In genomic region chr1:221809101-221810029, GRCh38 we compare ENCODE assay signal across 9 cellular contexts.
DNase-seq lines count a peak whose midpoint lies in the region; ATAC-seq, FAIRE-seq and TF ChIP-seq lines count a peak whose summit lies in the region.
"Had no signal": no experiment of that assay in that cellular context is flagged by ENCODE, and none has a peak within 500 bp of the region (broad histone marks: within the 10 kb centered on the region; RNA-seq: fewer than 3 reads in every experiment).

No MANE protein-coding gene starts in this region.

- H2BK5ac ChIP-seq in mesenchymal stem cell (ENCODE audit: low read depth, low read length, poor library complexity, severe bottlenecking): peak overlapping the region; percentile 1

- no peak overlapping the region for H2BK120ac ChIP-seq in mesenchymal stem cell (ENCODE audit: low read depth, low read length)

- H3K4me3 ChIP-seq in mesenchymal stem cell (ENCODE audit: insufficient read depth in 1 of 2, low read depth in 1 of 2, low read length in 2 of 2) (no peak overlapping the region), left ventricle myocardium inferior (no peak overlapping the region)
- H3K4me3 ChIP-seq: psoas muscle had no signal

- intact Hi-C loops in left ventricle myocardium inferior (cut with micrococcal nuclease): no loop called here

- H3K36me3 ChIP-seq in mesenchymal stem cell (ENCODE audit: control insufficient read depth in 1 of 2, insufficient read depth in 2 of 2, low read depth in 1 of 2, low read length in 2 of 2) (no peaks in the 10 kb centered on the region), left ventricle myocardium inferior (no peaks in the 10 kb centered on the region)

- H3K9me3 ChIP-seq in mesenchymal stem cell (ENCODE audit: control insufficient read depth, low read length) (no peaks in the 10 kb centered on the region), left ventricle myocardium inferior (replicated peaks) (no peaks in the 10 kb centered on the region)
- H3K9me3 ChIP-seq: psoas muscle had no signal

- CTCF ChIA-PET in WTC11 (lab: Charles Lee): no interaction called here

- H3K4me3 Mint-ChIP-seq in WTC11: no peak overlapping the region

- peaks cover 4% of the 10 kb centered on the region for H3K4me1 Mint-ChIP-seq in WTC11

- H3K4me2 ChIP-seq in mesenchymal stem cell (ENCODE audit: low read length, poor library complexity, severe bottlenecking): no peak overlapping the region

- peak overlapping the region in 1 of 2 experiments; percentile 73 for H2BK12ac ChIP-seq in mesenchymal stem cell (ENCODE audit: low read length in 2 of 2)

- H3K4me1 ChIP-seq in mesenchymal stem cell (ENCODE audit: control insufficient read depth, insufficient read depth, low read depth, low read length): peaks cover 2% of the 10 kb centered on the region
- H3K4me1 ChIP-seq in left ventricle myocardium inferior: no peaks in the 10 kb centered on the region
- H3K4me1 ChIP-seq: psoas muscle had no signal

- peak; percentile 60 for FAIRE-seq in RCC 7860 (lab: Jason Lieb, UNC)

- no peaks in the 10 kb centered on the region for H3K79me1 ChIP-seq in mesenchymal stem cell (replicated peaks; ENCODE audit: low read length, poor library complexity, severe bottlenecking)

- peak overlapping the region; percentile 8 for H3K27ac ChIP-seq in mesenchymal stem cell (ENCODE audit: low read length, poor library complexity, severe bottlenecking)
- H3K27ac ChIP-seq in left ventricle myocardium inferior (replicated peaks): no peak overlapping the region
- H3K27ac ChIP-seq: psoas muscle had no signal

- POLR2A ChIA-PET in WTC11 (lab: Charles Lee): no interaction called here

- peak overlapping the region; percentile 13 for H2BK15ac ChIP-seq in mesenchymal stem cell (ENCODE audit: low read depth, poor library complexity, severe bottlenecking)

- peak overlapping the region; percentile 24 to 28 for H3K4ac ChIP-seq in mesenchymal stem cell (ENCODE audit: low read depth in 1 of 2, low read length in 2 of 2)

- H4K8ac ChIP-seq in mesenchymal stem cell (ENCODE audit: low read length): no peak overlapping the region

- 73% methylated on average over 8 of the region's 12 CpGs for WGBS in mesenchymal stem cell

- no peak overlapping the region for H2AFZ ChIP-seq in mesenchymal stem cell (ENCODE audit: low read depth, low read length)

- H3K27ac Mint-ChIP-seq in WTC11: no peak overlapping the region

- H3K9ac ChIP-seq in mesenchymal stem cell (ENCODE audit: low read length): no peak overlapping the region

- peak overlapping the region in 1 of 2 experiments; percentile 19 for H3K18ac ChIP-seq in mesenchymal stem cell (ENCODE audit: low read depth in 1 of 2, low read length in 2 of 2)

- no peaks in the 10 kb centered on the region for H3K36me3 Mint-ChIP-seq in WTC11

- DNase-seq in RCC 7860 (ENCODE audit: low spot score) (peak; percentile 90), mesenchymal stem cell (no peak), left ventricle myocardium inferior (no peak), WTC11 (ENCODE audit: low spot score) (no peak), cerebellar nuclear complex (lab: John Stamatoyannopoulos, UW) (no peak)
- DNase-seq: psoas muscle had no signal

- no peaks in the 10 kb centered on the region for H3K27me3 Mint-ChIP-seq in WTC11 (ENCODE audit: low read depth)

- H2AK5ac ChIP-seq in mesenchymal stem cell (ENCODE audit: low read length, severe bottlenecking): peak overlapping the region; percentile 58

- no peak overlapping the region for H3K23ac ChIP-seq in mesenchymal stem cell (ENCODE audit: low read length in 2 of 2)

- TF ChIP-seq CTCF in left ventricle myocardium inferior (IDR thresholded peaks at IDR 0.05; ENCODE audit: borderline replicate concordance) (no peak), WTC11 (IDR thresholded peaks at IDR 0.05) (no peak)

- H3K9me3 Mint-ChIP-seq in WTC11: no peaks in the 10 kb centered on the region

- no peak overlapping the region for H3K14ac ChIP-seq in mesenchymal stem cell (ENCODE audit: low read length in 2 of 2)

- no peaks in the 10 kb centered on the region for H3K27me3 ChIP-seq in mesenchymal stem cell (ENCODE audit: control insufficient read depth in 1 of 2, insufficient read depth in 1 of 2, low read length in 2 of 2)
- no peaks in the 10 kb centered on the region for H3K27me3 ChIP-seq in left ventricle myocardium inferior (ENCODE audit: low read depth)

- H4K91ac ChIP-seq in mesenchymal stem cell (ENCODE audit: low read length): no peak overlapping the region

- peak; percentile 46 for ATAC-seq in GM18498 (IDR thresholded peaks at IDR 0.05; ENCODE audit: unreplicated experiment)
- peak; percentile 50 for ATAC-seq in HG02870 (IDR thresholded peaks at IDR 0.05; ENCODE audit: unreplicated experiment)
- ATAC-seq in WTC11: no peak
- ATAC-seq: psoas muscle, Right ventricle myocardium inferior had no signal

TF ChIP-seq in WTC11, 78 proteins besides CTCF, POLR2A, EP300 and RAD21 (continues in another document):
- TF ChIP-seq IRF2 (CRISPR knock-in tag; IDR thresholded peaks at IDR 0.05; ENCODE audit: borderline replicate concordance, low read depth) (no peak), JAZF1 (CRISPR knock-in tag; IDR thresholded peaks at IDR 0.05) (no peak), TEAD1 (CRISPR knock-in tag; IDR thresholded peaks at IDR 0.05) (no peak), MAX (CRISPR knock-in tag; IDR thresholded peaks at IDR 0.05) (no peak), ATF2 (CRISPR knock-in tag; IDR thresholded peaks at IDR 0.05; ENCODE audit: borderline replicate concordance, low read depth) (no peak), ATF3 (CRISPR knock-in tag; conservative IDR thresholded peaks at IDR 0.05) (no peak), MXD4 (CRISPR knock-in tag; IDR thresholded peaks at IDR 0.05; ENCODE audit: borderline replicate concordance) (no peak), KAT7 (CRISPR knock-in tag; IDR thresholded peaks at IDR 0.05; ENCODE audit: borderline replicate concordance) (no peak), ZNF512 (CRISPR knock-in tag; IDR thresholded peaks at IDR 0.05; ENCODE audit: borderline replicate concordance) (no peak), NFATC4 (CRISPR knock-in tag; IDR thresholded peaks at IDR 0.05) (no peak), PREB (CRISPR knock-in tag; IDR thresholded peaks at IDR 0.05; ENCODE audit: borderline replicate concordance) (no peak), NR2C2 (CRISPR knock-in tag; IDR thresholded peaks at IDR 0.05) (no peak), ZNF138 (CRISPR knock-in tag; conservative IDR thresholded peaks at IDR 0.05) (no peak), ZBTB43 (CRISPR knock-in tag; IDR thresholded peaks at IDR 0.05) (no peak), FOXJ3 (CRISPR knock-in tag; IDR thresholded peaks at IDR 0.05; ENCODE audit: borderline replicate concordance) (no peak)
